ENCODE assay signal across 8 cellular contexts in genomic region chr1:161133220-161133740, GRCh38. TPM values are rescaled to one million over a fixed set of nuclear protein-coding genes. Genes with fewer than 3 reads are reported as not detected.
DNase-seq lines count a peak whose midpoint lies in the region; ATAC-seq and TF ChIP-seq lines count a peak whose summit lies in the region.

No MANE protein-coding gene starts in this region.

- H3K27me3 ChIP-seq in esophagus squamous epithelium: no peaks in the 10 kb centered on the region
- no peaks in the 10 kb centered on the region for H3K27me3 ChIP-seq in skeletal muscle tissue (ENCODE audit: control insufficient read depth in 3 of 3, insufficient read depth in 3 of 3, low read length in 3 of 3)

- H3K27ac ChIP-seq in esophagus squamous epithelium: peak overlapping the region; percentile 93 to 98 (median 96)
- peak overlapping the region; percentile 93 for H3K27ac ChIP-seq in skeletal muscle tissue (ENCODE audit: low read depth, low read length)

- TF ChIP-seq POLR2A in esophagus squamous epithelium (IDR thresholded peaks at IDR 0.05): no peak

- H3K9me3 ChIP-seq in esophagus squamous epithelium: no peaks in the 10 kb centered on the region
- H3K9me3 ChIP-seq in skeletal muscle tissue (ENCODE audit: control insufficient read depth in 3 of 3, low read length in 3 of 3): no peaks in the 10 kb centered on the region

- peak; percentile 7 for ATAC-seq in GM21381 (IDR thresholded peaks at IDR 0.05; ENCODE audit: unreplicated experiment)
- ATAC-seq in HG03442 (IDR thresholded peaks at IDR 0.05; ENCODE audit: unreplicated experiment): no peak
- ATAC-seq in HG03521 (IDR thresholded peaks at IDR 0.05; ENCODE audit: unreplicated experiment): no peak

- DNase-seq in NCI-H526 treated with DMSO at 0.1 percent for 48 hours (lab: John Stamatoyannopoulos, UW): peak; percentile 73
- DNase-seq in esophagus squamous epithelium (lab: John Stamatoyannopoulos, UW): no peak
- DNase-seq in cortex of kidney (lab: John Stamatoyannopoulos, UW): no peak
- DNase-seq in activated CD8-positive, alpha-beta memory T cell treated with anti-CD3 and anti-CD28 coated beads, Interleukin-2, amount 50 U/mL, for 48 hours: no peak

- H3K36me3 ChIP-seq in esophagus squamous epithelium (peaks cover 0 to 25% (median 11%) of the 10 kb centered on the region in 3 donors), skeletal muscle tissue (ENCODE audit: control insufficient read depth in 3 of 3, insufficient read depth in 3 of 3, low read length in 3 of 3) (peaks cover 6 to 11% (median 9%) of the 10 kb centered on the region in 3 donors)

- peak overlapping the region; percentile 64 to 89 (median 80) for H3K4me3 ChIP-seq in esophagus squamous epithelium
- H3K4me3 ChIP-seq in skeletal muscle tissue (ENCODE audit: low read length in 3 of 3): peak overlapping the region; percentile 93 to 96 (median 96)

- intact Hi-C loops in esophagus squamous epithelium (cut with DNase I): loop anchor here (10.0 kb wide), 1 partner anchor 298 kb away; no protein-coding TSS in a partner anchor

- no peak for TF ChIP-seq CTCF in esophagus squamous epithelium (IDR thresholded peaks at IDR 0.05)

- H3K9ac ChIP-seq in skeletal muscle tissue (ENCODE audit: low read depth in 1 of 3, low read length in 3 of 3): peak overlapping the region; percentile 87 to 97 (median 95)

- H3K4me1 ChIP-seq in esophagus squamous epithelium: peaks cover 22 to 53% (median 24%) of the 10 kb centered on the region in 3 donors
- peaks cover 23 to 54% (median 46%) of the 10 kb centered on the region in 3 donors for H3K4me1 ChIP-seq in skeletal muscle tissue (ENCODE audit: control insufficient read depth in 3 of 3, insufficient read depth in 3 of 3, low read length in 3 of 3)

- 4% methylated on average over 10 to 11 of the region's 11 CpGs for WGBS in esophagus squamous epithelium, 2 donors

RNA-seq across cellular contexts. Expression of gene DEDD, which starts 0.8 kb away (rescaled TPM):
- 10 to 100 TPM; 16.6 to 32.8 (median 27.2) TPM for total RNA-seq in esophagus squamous epithelium
- 19.8 TPM for total RNA-seq in skeletal muscle tissue

RNA-seq across cellular contexts. Expression of gene NIT1, which starts 15.4 kb away (rescaled TPM):
- 10 to 100 TPM; 16.9 to 28.6 (median 22.1) TPM for total RNA-seq in esophagus squamous epithelium
- 16.2 TPM for total RNA-seq in skeletal muscle tissue

RNA-seq across cellular contexts. Expression of gene PFDN2, which starts 15.4 kb away (rescaled TPM):
- 10 to 100 TPM; 27.0 to 59.2 (median 45.3) TPM for total RNA-seq in esophagus squamous epithelium
- total RNA-seq in skeletal muscle tissue: 36.5 TPM

RNA-seq across cellular contexts. Expression of gene UFC1, which starts 20.5 kb away (rescaled TPM):
- total RNA-seq in esophagus squamous epithelium (10 to 100 TPM; 68.3 to 79.9 (median 76.7) TPM), skeletal muscle tissue (133 TPM)

RNA-seq across cellular contexts. Expression of gene USP21, which starts 26.0 kb away (rescaled TPM):
- total RNA-seq in esophagus squamous epithelium: 10 to 100 TPM; 12.1 to 20.4 (median 17.0) TPM
- 6.8 TPM for total RNA-seq in skeletal muscle tissue
